8 cellular contexts compared by ENCODE assay signal in genomic region chr3:189961525-189962161, GRCh38.
A peak's percentile ranks its signal among the peaks of the same experiment; 100 is the strongest.
DNase-seq lines count a peak whose midpoint lies in the region; ATAC-seq and TF ChIP-seq lines count a peak whose summit lies in the region.

No MANE protein-coding gene starts in this region.

- intact Hi-C loops in OCI-LY7 (cut with micrococcal nuclease; ENCODE audit: unreplicated experiment), result loop anchor here (2.0 to 5.0 kb wide), 2 partner anchors 241 to 736 kb away; no protein-coding TSS in a partner anchor
- intact Hi-C loops in esophagus squamous epithelium (cut with DNase I), result loop anchor here (5.0 kb wide), 1 partner anchor 241 kb away; no protein-coding TSS in a partner anchor
- intact Hi-C loops in natural killer cell (cut with micrococcal nuclease), result loop anchor here (10.0 kb wide), 1 partner anchor 733 kb away; no protein-coding TSS in a partner anchor

- H3K4me1 ChIP-seq in OCI-LY7 (ENCODE audit: insufficient read depth, low read length, poor library complexity, severe bottlenecking) (no peaks in the 10 kb centered on the region), esophagus squamous epithelium (peaks cover 0 to 13% (median 3%) of the 10 kb centered on the region in 3 donors)

- no peaks in the 10 kb centered on the region for H3K9me3 Mint-ChIP-seq in natural killer cell

- BruUV-seq in OCI-LY7 (replicated peaks; lab: Mats Ljungman, UMichigan), result no TSS peak

- CTCF ChIA-PET in OCI-LY7 (lab: Charles Lee; ENCODE audit: unreplicated experiment), result interaction anchor here (0.6 kb wide), 2 partner anchors 93 to 274 kb away, joined by 3 to 4 read pairs; no protein-coding TSS in a partner anchor

- H3K36me3 Mint-ChIP-seq in natural killer cell, result no peaks in the 10 kb centered on the region

- no peak overlapping the region for H3K4me3 Mint-ChIP-seq in natural killer cell

- H3K27ac Mint-ChIP-seq in natural killer cell, result no peak overlapping the region

- H3K79me2 ChIP-seq in OCI-LY7 (ENCODE audit: insufficient read depth, low read depth, low read length), result no peaks in the 10 kb centered on the region

- POLR2A ChIA-PET in OCI-LY7 (lab: Charles Lee), result interaction anchor here (0.6 to 1.2 kb wide), 5 partner anchors 10 to 703 kb away, joined by 3 read pairs; no protein-coding TSS in a partner anchor

- ATAC-seq in GM21619 (IDR thresholded peaks at IDR 0.05; ENCODE audit: unreplicated experiment) (peak; percentile 84), natural killer cell (peak in 2 of 3 donors; percentile 70 to 73)
- ATAC-seq in stimulated activated naive CD8-positive, alpha-beta T cell treated with anti-CD3 and anti-CD28 coated beads, Interleukin-15, Interleukin-2, amounts not matched to agents 100 U/mL and 50 U/mL, for 24 hours, result peak; percentile 85

- no peaks in the 10 kb centered on the region for H3K27me3 ChIP-seq in esophagus squamous epithelium

- H3K4me3 ChIP-seq in OCI-LY7 (ENCODE audit: low read depth, low read length, poor library complexity, severe bottlenecking), result no peak overlapping the region
- no peak overlapping the region for H3K4me3 ChIP-seq in esophagus squamous epithelium

- H3K9me3 ChIP-seq in OCI-LY7 (ENCODE audit: low read length) (no peaks in the 10 kb centered on the region), esophagus squamous epithelium (no peaks in the 10 kb centered on the region)

- H3K27ac ChIP-seq in OCI-LY7 (ENCODE audit: low read depth, low read length, poor library complexity, severe bottlenecking) (no peak overlapping the region), esophagus squamous epithelium (peak overlapping the region in 3 of 4 donors; percentile 21 to 63 (median 30))

- 2% methylated on average over 7 to 8 of the region's 8 CpGs for WGBS in esophagus squamous epithelium, 2 donors

- no peaks in the 10 kb centered on the region for H4K20me1 ChIP-seq in OCI-LY7 (ENCODE audit: insufficient read depth, low read length)

- DNase-seq in DMS153 treated with DMSO at 0.1 percent for 48 hours (lab: John Stamatoyannopoulos, UW; ENCODE audit: unreplicated experiment), result peak; percentile 88
- DNase-seq in KG1 (lab: John Stamatoyannopoulos, UW), result peak; percentile 39
- peak; percentile 60 for DNase-seq in OCI-LY7 (ENCODE audit: low spot score)
- peak; percentile 70 for DNase-seq in activated T-cell treated with anti-CD3 and anti-CD28 coated beads for 4 hours
- DNase-seq in esophagus squamous epithelium (lab: John Stamatoyannopoulos, UW), result no peak
- DNase-seq in natural killer cell, result peak; percentile 21
- DNase-seq in stimulated activated naive CD8-positive, alpha-beta T cell treated with anti-CD3 and anti-CD28 coated beads, Interleukin-15, Interleukin-2, amounts not matched to agents 100 U/mL and 50 U/mL, for 24 hours, result peak; percentile 76

- H3K27me3 Mint-ChIP-seq in natural killer cell (ENCODE audit: low read depth in 2 of 2), result peaks cover 0 to 3% of the 10 kb centered on the region in 2 donors

- TF ChIP-seq CTCF in OCI-LY7 (conservative IDR thresholded peaks at IDR 0.05; ENCODE audit: low read length), result peak; percentile 94
- peak; percentile 55 to 97 (median 92) for TF ChIP-seq CTCF in esophagus squamous epithelium (IDR thresholded peaks at IDR 0.05)
- peak; percentile 82 for TF ChIP-seq CTCF in natural killer cell (IDR thresholded peaks at IDR 0.05)

- H3K4me2 ChIP-seq in OCI-LY7 (ENCODE audit: low read length), result no peak overlapping the region

- no peaks in the 10 kb centered on the region for H3K4me1 Mint-ChIP-seq in natural killer cell

- H3K36me3 ChIP-seq in OCI-LY7 (ENCODE audit: insufficient read depth, low read length) (no peaks in the 10 kb centered on the region), esophagus squamous epithelium (peaks cover 0 to 11% (median 0%) of the 10 kb centered on the region in 3 donors)

- TF ChIP-seq POLR2A in esophagus squamous epithelium (IDR thresholded peaks at IDR 0.05), result no peak

- no peak overlapping the region for H2AFZ ChIP-seq in OCI-LY7 (ENCODE audit: low read length)

- H3K9me2 ChIP-seq in OCI-LY7 (ENCODE audit: insufficient read depth, low read length), result no peaks in the 10 kb centered on the region
